23 cellular contexts compared by ENCODE assay signal in the genomic region with DNA sequence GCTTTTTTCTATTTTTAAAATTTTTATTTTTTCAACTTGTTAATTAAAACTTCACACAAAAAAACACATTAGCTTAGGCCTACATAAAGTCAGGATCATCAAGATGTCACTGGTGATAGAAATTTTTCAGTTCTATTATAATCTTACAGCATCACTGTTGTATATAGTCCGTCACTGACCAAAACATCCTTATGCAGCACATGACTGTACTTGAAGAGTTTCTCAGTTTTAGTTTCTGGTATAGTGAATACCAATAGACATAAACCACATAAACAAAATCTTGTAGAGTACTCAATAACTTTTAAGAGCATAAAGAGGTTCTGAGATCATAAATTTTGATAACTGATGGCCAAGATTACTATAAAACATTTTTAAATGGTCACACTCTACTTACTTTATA.
DNase-seq lines count a peak whose midpoint lies in the region; ATAC-seq and TF ChIP-seq lines count a peak whose summit lies in the region.
"Had no signal": no experiment of that assay in that cellular context is flagged by ENCODE, and none has a peak within 500 bp of the region (broad histone marks: within the 10 kb centered on the region; RNA-seq: fewer than 3 reads in every experiment).

No MANE protein-coding gene starts in this region.

- H3K4me3 ChIP-seq in fibroblast of mammary gland (ENCODE audit: control insufficient read depth, low read depth, low read length) = no peak overlapping the region
- H3K4me3 ChIP-seq: prostate gland, skin epidermis had no signal

- ATAC-seq in GM18868 (IDR thresholded peaks at IDR 0.05; ENCODE audit: unreplicated experiment) (peak; percentile 65), HG02588 (IDR thresholded peaks at IDR 0.05; ENCODE audit: unreplicated experiment) (peak; percentile 64), HG03280 (IDR thresholded peaks at IDR 0.05; ENCODE audit: unreplicated experiment) (peak; percentile 75)
- ATAC-seq: activated CD8-positive, alpha-beta memory T cell treated with anti-CD3 and anti-CD28 coated beads, Interleukin-2, amount 10 ng/mL, durations not matched to agents 7 days and 5 days; activated naive CD8-positive, alpha-beta T cell treated with anti-CD3 and anti-CD28 coated beads, Interleukin-2, amount 50 U/mL, for 24 hours; activated T-helper 17 cell treated with anti-CD3 and anti-CD28 coated beads, Interleukin-2, amount 50 U/mL, for 72 hours; CD8-positive, alpha-beta T cell; Panc1 had no signal

- DNase-seq in fibroblast of mammary gland (ENCODE audit: low read depth) = peak; percentile 5
- no peak for DNase-seq in activated CD4-positive, alpha-beta T cell treated with anti-CD3 and anti-CD28 coated beads, Interleukin-2, amount 50 U/mL, for 4 hours
- DNase-seq in NCI-H1092 (lab: John Stamatoyannopoulos, UW) = no peak
- DNase-seq in stimulated activated CD4-positive, alpha-beta T cell treated with anti-CD3 and anti-CD28 coated beads, Interleukin-1b, Interleukin-23, amount 100 ng/mL, for 48 hours = no peak
- DNase-seq in SKM-1 treated with dmso at 0.1 percent for 144 hours (lab: John Stamatoyannopoulos, UW; ENCODE audit: unreplicated experiment) = no peak
- DNase-seq: activated CD4-positive, alpha-beta T cell treated with anti-CD3 and anti-CD28 coated beads for 1 hour; activated CD8-positive, alpha-beta memory T cell treated with anti-CD3 and anti-CD28 coated beads, Interleukin-2, amount 10 ng/mL, durations not matched to agents 7 days and 5 days; activated naive CD8-positive, alpha-beta T cell treated with anti-CD3 and anti-CD28 coated beads, Interleukin-2, amount 50 U/mL, for 24 hours; CD8-positive, alpha-beta T cell; cortex of kidney; H9; hypothalamus; kidney; mesendoderm; stimulated activated CD4-positive, alpha-beta T cell treated with anti-CD3 and anti-CD28 coated beads, Interleukin-4, amount 100 ng/mL, for 24 hours; T-helper 9 cell had no signal

- TF ChIP-seq CTCF in fibroblast of mammary gland (conservative IDR thresholded peaks at IDR 0.05; ENCODE audit: control insufficient read depth, insufficient read depth, low read depth, low read length) = no peak
